In the genomic region with DNA sequence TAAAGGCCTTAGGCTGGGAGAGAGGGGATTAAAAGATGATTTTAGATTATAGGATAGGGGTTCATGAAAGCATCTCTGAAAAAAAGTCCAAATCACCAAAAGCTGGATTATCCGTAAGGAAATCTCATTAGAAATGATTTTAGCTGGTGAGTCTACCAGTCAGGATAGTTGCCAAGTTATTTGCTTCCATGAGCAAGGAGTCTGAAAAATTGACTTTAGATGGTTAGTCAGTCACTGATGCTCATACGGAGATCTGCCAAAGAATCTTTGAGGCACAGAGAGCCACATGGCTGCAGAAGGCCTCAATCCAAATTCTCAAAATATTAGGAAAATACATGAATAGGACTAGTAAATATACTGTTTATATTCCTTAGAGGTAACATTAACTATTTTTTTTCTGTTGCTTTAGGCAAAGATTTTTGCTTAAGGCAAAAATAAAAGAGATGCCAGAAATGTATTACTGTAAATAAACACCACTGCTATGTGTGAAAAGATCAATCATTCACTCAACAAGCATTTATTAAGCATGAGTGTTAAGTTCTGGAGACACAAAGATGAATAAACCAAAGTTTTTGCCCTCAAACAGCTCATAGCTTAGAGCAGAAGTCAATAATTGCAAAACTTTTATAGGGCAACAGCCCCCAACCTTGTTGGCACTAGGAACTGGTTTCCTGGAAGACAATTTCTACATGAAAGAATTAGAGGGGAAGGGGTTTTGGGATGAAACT, we compare ENCODE assay signal across 12 cellular contexts.
"Had no signal": no experiment of that assay in that cellular context is flagged by ENCODE, and none has a peak within 500 bp of the region (broad histone marks: within the 10 kb centered on the region; RNA-seq: fewer than 3 reads in every experiment).

No MANE protein-coding gene starts in this region.

- H3K36me3 ChIP-seq: ascending aorta, cardiac muscle cell, pancreas, stomach had no signal

- H3K4me3 ChIP-seq: ascending aorta, cardiac muscle cell, coronary artery, pancreas, stomach had no signal

- H3K4me1 ChIP-seq: ascending aorta, pancreas, stomach had no signal

- H3K27ac Mint-ChIP-seq: activated CD4-positive, alpha-beta memory T cell treated with anti-CD3 and anti-CD28 coated beads, Interleukin-2, amount 10 ng/mL, durations not matched to agents 7 days and 5 days; T-helper 2 cell treated with Interferon-gamma antibody and Interleukin-4, amounts not matched to agents 5 μg/mL and 100 μg/mL, for 36 hours had no signal

- FAIRE-seq: endothelial cell of umbilical vein, pancreas had no signal

- H3K27me3 ChIP-seq: ascending aorta, cardiac muscle cell, pancreas, stomach had no signal

- H3K9me3 ChIP-seq: ascending aorta, pancreas, stomach had no signal

- DNase-seq: activated CD4-positive, alpha-beta memory T cell treated with anti-CD3 and anti-CD28 coated beads, Interleukin-2, amount 10 ng/mL, durations not matched to agents 7 days and 5 days; activated naive CD4-positive, alpha-beta T cell; effector CD4-positive, alpha-beta T cell; pancreas; retina; stomach had no signal

- H3K9me3 Mint-ChIP-seq: activated CD4-positive, alpha-beta memory T cell treated with anti-CD3 and anti-CD28 coated beads, Interleukin-2, amount 10 ng/mL, durations not matched to agents 7 days and 5 days; T-helper 2 cell treated with Interferon-gamma antibody and Interleukin-4, amounts not matched to agents 5 μg/mL and 100 μg/mL, for 36 hours had no signal

- H3K27ac ChIP-seq: ascending aorta, cardiac muscle cell, coronary artery, pancreas, stomach had no signal

- H3K4me1 Mint-ChIP-seq: activated CD4-positive, alpha-beta memory T cell treated with anti-CD3 and anti-CD28 coated beads, Interleukin-2, amount 10 ng/mL, durations not matched to agents 7 days and 5 days had no signal

- H3K4me3 Mint-ChIP-seq: activated CD4-positive, alpha-beta memory T cell treated with anti-CD3 and anti-CD28 coated beads, Interleukin-2, amount 10 ng/mL, durations not matched to agents 7 days and 5 days; neural crest cell; T-helper 2 cell treated with Interferon-gamma antibody and Interleukin-4, amounts not matched to agents 5 μg/mL and 100 μg/mL, for 36 hours had no signal
